ENCODE assay signal across 20 cellular contexts in the genomic region with DNA sequence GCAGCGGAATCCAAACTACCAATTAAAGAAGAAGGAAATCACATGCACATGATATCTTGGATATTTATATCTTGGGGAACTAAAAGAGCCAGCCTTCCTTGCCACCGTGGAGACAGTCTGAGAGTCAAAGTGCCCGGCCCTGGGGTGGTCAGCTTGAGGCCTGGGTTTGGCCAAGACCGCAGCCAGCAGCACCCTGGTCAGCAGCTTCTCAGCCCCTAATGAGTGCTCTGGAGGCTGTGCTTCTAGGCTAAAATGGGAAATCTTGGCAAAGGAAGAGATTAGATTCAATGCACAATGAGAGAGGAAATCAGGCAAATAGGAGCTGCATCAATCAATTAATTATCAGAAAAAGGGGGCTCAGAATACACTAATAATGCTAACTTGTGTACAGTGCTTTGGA.
"Had no signal": no experiment of that assay in that cellular context is flagged by ENCODE, and none has a peak within 500 bp of the region (broad histone marks: within the 10 kb centered on the region; RNA-seq: fewer than 3 reads in every experiment).

No MANE protein-coding gene starts in this region.

- DNase-seq: effector CD8-positive, alpha-beta T cell; endodermal cell; foreskin fibroblast; gastrocnemius medialis; left ventricle myocardium superior; natural killer cell; right cardiac atrium; sigmoid colon; stimulated activated CD4-positive, alpha-beta T cell treated with anti-CD3 and anti-CD28 coated beads, Interleukin-2, amount 100 ng/mL, for 24 hours; stimulated activated CD4-positive, alpha-beta T cell treated with anti-CD3 and anti-CD28 coated beads, Interleukin-4, amount 100 ng/mL, for 24 hours; stimulated activated naive CD4-positive, alpha-beta T cell treated with Interleukin-2 at 50 U/mL for 16 hours; stomach; thyroid gland; trophoblast cell had no signal

- ATAC-seq: esophagus mucosa; gastrocnemius medialis; left ventricle myocardium superior; natural killer cell; right cardiac atrium; stimulated activated effector memory CD8-positive, alpha-beta T cell treated with anti-CD3 and anti-CD28 coated beads, Interleukin-12 subunit alpha, Interleukin-12 subunit beta, amount 100 ng/mL, for 72 hours had no signal

- H3K9me3 ChIP-seq: gastrocnemius medialis, prostate gland, sigmoid colon, stomach, thyroid gland, vagina had no signal

- H3K36me3 ChIP-seq: gastrocnemius medialis, prostate gland, sigmoid colon, stomach, thyroid gland, vagina had no signal

- H3K27ac ChIP-seq: epithelial cell of prostate, gastrocnemius medialis, prostate gland, sigmoid colon, stomach, thyroid gland, vagina had no signal

- H3K4me1 ChIP-seq: gastrocnemius medialis, prostate gland, sigmoid colon, thyroid gland, vagina had no signal

- H3K4me3 ChIP-seq: gastrocnemius medialis, lung, prostate gland, sigmoid colon, stomach, thyroid gland, vagina had no signal

- H3K27me3 ChIP-seq: gastrocnemius medialis, sigmoid colon, stomach, thyroid gland, vagina had no signal
